In genomic region chr6:17020889-17021538, GRCh38 we compare ENCODE assay signal across 3 cellular contexts.
TF ChIP-seq lines count a peak whose summit lies in the region.

No MANE protein-coding gene starts in this region.

TF ChIP-seq in HepG2, 621 proteins besides CTCF, POLR2A, EP300 and RAD21 (continues in another document):
- TF ChIP-seq SOX13 (IDR thresholded peaks at IDR 0.05) (no peak), SOX13 (CRISPR knock-in tag; conservative IDR thresholded peaks at IDR 0.05 in 1 of 2, IDR thresholded peaks at IDR 0.05 in 1 of 2) (peak in 1 of 2 experiments; percentile 77; a peak in 2 of 4 replicates), NFATC3 (CRISPR knock-in tag; IDR thresholded peaks at IDR 0.05) (no peak), HDAC1 (CRISPR knock-in tag; IDR thresholded peaks at IDR 0.05) (no peak), ZNF160 (CRISPR knock-in tag; IDR thresholded peaks at IDR 0.05) (no peak), THRA (CRISPR knock-in tag; IDR thresholded peaks at IDR 0.05; ENCODE audit: borderline replicate concordance) (0 out of 2 replicates have a peak, but pooled peaks have one; percentile 27), RCOR2 (CRISPR knock-in tag; IDR thresholded peaks at IDR 0.05) (no peak), KMT2A (CRISPR knock-in tag; IDR thresholded peaks at IDR 0.05) (no peak), BRCA1 (CRISPR knock-in tag; IDR thresholded peaks at IDR 0.05) (no peak), TFAP4 (IDR thresholded peaks at IDR 0.05; ENCODE audit: borderline replicate concordance, low read depth) (peak; percentile 70), ZNF281 (CRISPR knock-in tag; IDR thresholded peaks at IDR 0.05; ENCODE audit: borderline replicate concordance) (no peak), DDIT3 (CRISPR knock-in tag; IDR thresholded peaks at IDR 0.05) (no peak), ZNF44 (CRISPR knock-in tag; IDR thresholded peaks at IDR 0.05) (no peak), NR2F6 (IDR thresholded peaks at IDR 0.05) (peak; percentile 81), NR2F6 (CRISPR knock-in tag; IDR thresholded peaks at IDR 0.05) (peak; percentile 42), HOXD1 (CRISPR knock-in tag; IDR thresholded peaks at IDR 0.05) (no peak), ZNF205 (CRISPR knock-in tag; IDR thresholded peaks at IDR 0.05) (peak; percentile 89), ZNF775 (CRISPR knock-in tag; IDR thresholded peaks at IDR 0.05; ENCODE audit: borderline replicate concordance) (no peak), GABPA (IDR thresholded peaks at IDR 0.05; ENCODE audit: low read depth, low read length) (no peak), GABPA (CRISPR knock-in tag; IDR thresholded peaks at IDR 0.05; ENCODE audit: low read depth) (no peak)

TF ChIP-seq in IMR-90, 13 proteins besides CTCF, POLR2A, EP300 and RAD21:
- TF ChIP-seq BHLHE40 (IDR thresholded peaks at IDR 0.05; ENCODE audit: low read depth, low read length) (no peak), SMC3 (IDR thresholded peaks at IDR 0.05; ENCODE audit: low read depth, low read length) (no peak), ELK1 (IDR thresholded peaks at IDR 0.05; ENCODE audit: borderline replicate concordance, low read depth, low read length) (no peak), MAZ (IDR thresholded peaks at IDR 0.05; ENCODE audit: borderline replicate concordance, low read depth, low read length) (no peak), RCOR1 (IDR thresholded peaks at IDR 0.05; ENCODE audit: insufficient replicate concordance, low read length) (no peak), CHD1 (IDR thresholded peaks at IDR 0.05; ENCODE audit: low read depth, low read length) (no peak), CEBPB (IDR thresholded peaks at IDR 0.05; ENCODE audit: low read depth, low read length) (no peak), RFX5 (IDR thresholded peaks at IDR 0.05; ENCODE audit: low read depth, low read length) (no peak), MAFK (IDR thresholded peaks at IDR 0.05; ENCODE audit: low read depth, low read length) (no peak), USF2 (IDR thresholded peaks at IDR 0.05; ENCODE audit: low read depth, low read length) (no peak), NFE2L2 (IDR thresholded peaks at IDR 0.05; ENCODE audit: low read depth, low read length) (no peak), FOS (IDR thresholded peaks at IDR 0.05; ENCODE audit: low read depth, low read length) (no peak)

TF ChIP-seq in H1, 55 proteins besides CTCF, POLR2A, EP300 and RAD21:
- TF ChIP-seq CBX5 (IDR thresholded peaks at IDR 0.05; ENCODE audit: low read depth, low read length): no peak
- no peak for TF ChIP-seq POU5F1 (IDR thresholded peaks at IDR 0.05; ENCODE audit: low read depth, low read length)
